14 cellular contexts compared by ENCODE assay signal in the genomic region with DNA sequence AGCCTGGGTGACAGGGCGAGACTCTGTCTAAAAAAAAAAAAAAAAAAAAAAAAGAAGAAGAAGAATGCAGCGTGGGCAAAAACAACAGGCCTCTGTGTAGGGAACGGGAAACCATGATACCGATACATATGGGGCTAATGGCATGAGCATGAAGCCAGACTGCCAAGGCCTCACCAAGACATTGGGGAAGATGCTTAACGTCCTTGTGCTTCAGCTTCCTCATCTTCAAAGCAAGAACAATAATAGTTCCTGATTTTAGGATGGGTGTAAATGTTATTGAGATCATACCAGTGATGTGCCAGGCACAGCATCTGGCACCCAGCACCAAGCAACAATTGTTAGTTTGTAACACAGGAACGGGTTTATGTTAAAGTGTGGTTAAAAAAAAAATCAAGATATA.
"Had no signal": no experiment of that assay in that cellular context is flagged by ENCODE, and none has a peak within 500 bp of the region (broad histone marks: within the 10 kb centered on the region; RNA-seq: fewer than 3 reads in every experiment).

No MANE protein-coding gene starts in this region.

- H3K9me3 Mint-ChIP-seq: activated naive CD8-positive, alpha-beta T cell treated with anti-CD3 and anti-CD28 coated beads, Interleukin-2, amount 50 U/mL, for 24 hours; activated T-helper 17 cell treated with anti-CD3 and anti-CD28 coated beads, Interleukin-2, amount 50 U/mL, for 72 hours; memory B cell; stimulated activated effector memory CD8-positive, alpha-beta T cell treated with anti-CD3 and anti-CD28 coated beads, Interleukin-12 subunit alpha, Interleukin-12 subunit beta, amount 100 ng/mL, for 72 hours had no signal

- ATAC-seq: activated naive CD8-positive, alpha-beta T cell treated with anti-CD3 and anti-CD28 coated beads, Interleukin-2, amount 50 U/mL, for 24 hours; activated T-helper 17 cell treated with anti-CD3 and anti-CD28 coated beads, Interleukin-2, amount 50 U/mL, for 72 hours; foreskin keratinocyte; psoas muscle; sciatic nerve; stimulated activated effector memory CD8-positive, alpha-beta T cell treated with anti-CD3 and anti-CD28 coated beads, Interleukin-12 subunit alpha, Interleukin-12 subunit beta, amount 100 ng/mL, for 72 hours had no signal

- H3K27ac Mint-ChIP-seq: activated naive CD8-positive, alpha-beta T cell treated with anti-CD3 and anti-CD28 coated beads, Interleukin-2, amount 50 U/mL, for 24 hours; activated T-helper 17 cell treated with anti-CD3 and anti-CD28 coated beads, Interleukin-2, amount 50 U/mL, for 72 hours; memory B cell had no signal

- DNase-seq: activated CD4-positive, alpha-beta T cell treated with anti-CD3 and anti-CD28 coated beads, Interleukin-2, amount 50 U/mL, for 1 hour; activated naive CD4-positive, alpha-beta T cell treated with Interleukin-2 at 50 U/mL for 16 hours; activated naive CD8-positive, alpha-beta T cell treated with anti-CD3 and anti-CD28 coated beads, Interleukin-2, amount 50 U/mL, for 24 hours; colonic mucosa; effector CD8-positive, alpha-beta T cell; foreskin keratinocyte; head of caudate nucleus; psoas muscle; stimulated activated CD4-positive, alpha-beta T cell treated with anti-CD3 and anti-CD28 coated beads, Interleukin-12 subunit alpha, Interleukin-12 subunit beta, amount 100 ng/mL, for 4 hours; thyroid gland had no signal

- H3K27ac ChIP-seq: colonic mucosa, foreskin keratinocyte, thyroid gland had no signal

- H3K27me3 ChIP-seq: colonic mucosa, foreskin keratinocyte, thyroid gland had no signal

- H3K9me3 ChIP-seq: colonic mucosa, psoas muscle, thyroid gland had no signal

- H3K4me3 ChIP-seq: colonic mucosa, psoas muscle, thyroid gland had no signal

- H3K27me3 Mint-ChIP-seq: activated naive CD8-positive, alpha-beta T cell treated with anti-CD3 and anti-CD28 coated beads, Interleukin-2, amount 50 U/mL, for 24 hours; activated T-helper 17 cell treated with anti-CD3 and anti-CD28 coated beads, Interleukin-2, amount 50 U/mL, for 72 hours had no signal

- H3K36me3 ChIP-seq: colonic mucosa, thyroid gland had no signal

- H3K4me3 Mint-ChIP-seq: activated naive CD8-positive, alpha-beta T cell treated with anti-CD3 and anti-CD28 coated beads, Interleukin-2, amount 50 U/mL, for 24 hours; activated T-helper 17 cell treated with anti-CD3 and anti-CD28 coated beads, Interleukin-2, amount 50 U/mL, for 72 hours; memory B cell; stimulated activated effector memory CD8-positive, alpha-beta T cell treated with anti-CD3 and anti-CD28 coated beads, Interleukin-12 subunit alpha, Interleukin-12 subunit beta, amount 100 ng/mL, for 72 hours had no signal

- H3K4me1 ChIP-seq: foreskin keratinocyte had no signal

- H3K36me3 Mint-ChIP-seq: memory B cell; stimulated activated effector memory CD8-positive, alpha-beta T cell treated with anti-CD3 and anti-CD28 coated beads, Interleukin-12 subunit alpha, Interleukin-12 subunit beta, amount 100 ng/mL, for 72 hours had no signal
